23 cellular contexts compared by ENCODE assay signal in genomic region chr12:32737715-32738114, GRCh38. TPM values are rescaled to one million over a fixed set of nuclear protein-coding genes. Genes with fewer than 3 reads are reported as not detected.
DNase-seq lines count a peak whose midpoint lies in the region; ATAC-seq, FAIRE-seq and TF ChIP-seq lines count a peak whose summit lies in the region.
"Had no signal": no experiment of that assay in that cellular context is flagged by ENCODE, and none has a peak within 500 bp of the region (broad histone marks: within the 10 kb centered on the region; RNA-seq: fewer than 3 reads in every experiment).

No MANE protein-coding gene starts in this region.

- TF ChIP-seq RAD21 in GM12878 (IDR thresholded peaks at IDR 0.05; ENCODE audit: insufficient read depth, low read depth, low read length), result no peak

- no peak overlapping the region for H3K4me2 ChIP-seq in GM12878 (ENCODE audit: control insufficient read depth, insufficient read depth)
- H3K4me2 ChIP-seq: BLaER1, KMS-11, PC-9 had no signal

- POLR2A ChIA-PET in GM12878 (lab: Charles Lee), result no interaction called here
- POLR2A ChIA-PET in A673 (lab: Charles Lee; ENCODE audit: low non-redundant PET), result no interaction called here

- H3K36me3 Mint-ChIP-seq in activated naive CD4-positive, alpha-beta T cell treated with anti-CD3 and anti-CD28 coated beads, Interleukin-2, amount 50 U/mL, for 24 hours, result peaks cover 5% of the 10 kb centered on the region
- H3K36me3 Mint-ChIP-seq in activated naive CD4-positive, alpha-beta T cell treated with anti-CD3 and anti-CD28 coated beads for 36 hours (ENCODE audit: low read depth), result peaks cover 22% of the 10 kb centered on the region
- H3K36me3 Mint-ChIP-seq in progenitor cell of endocrine pancreas (ENCODE audit: insufficient read depth), result peaks cover 24% of the 10 kb centered on the region
- H3K36me3 Mint-ChIP-seq: IgD-negative memory B cell had no signal

- TF ChIP-seq POLR2A in GM12878 (IDR thresholded peaks at IDR 0.05; ENCODE audit: low read depth, low read length), result no peak

- H3K27me3 Mint-ChIP-seq in activated naive CD4-positive, alpha-beta T cell treated with anti-CD3 and anti-CD28 coated beads, Interleukin-2, amount 50 U/mL, for 24 hours, result no peaks in the 10 kb centered on the region
- H3K27me3 Mint-ChIP-seq in activated naive CD4-positive, alpha-beta T cell treated with anti-CD3 and anti-CD28 coated beads for 36 hours (ENCODE audit: low read depth), result no peaks in the 10 kb centered on the region
- H3K27me3 Mint-ChIP-seq in progenitor cell of endocrine pancreas, result no peaks in the 10 kb centered on the region
- H3K27me3 Mint-ChIP-seq: CD4-positive, CD25-positive, alpha-beta regulatory T cell; IgD-negative memory B cell had no signal

- ATAC-seq in GM12878, result no peak
- ATAC-seq: Right ventricle myocardium inferior, SK-N-SH treated with all-trans-retinoic acid at 6 μM for 48 hours had no signal

- intact Hi-C loops in activated naive CD4-positive, alpha-beta T cell treated with anti-CD3 and anti-CD28 coated beads for 36 hours (cut with micrococcal nuclease), result no loop called here
- intact Hi-C loops in GM12878 (cut with micrococcal nuclease; ENCODE audit: unreplicated experiment), result no loop called here
- intact Hi-C loops in A673 (cut with micrococcal nuclease; ENCODE audit: unreplicated experiment), result no loop called here

- H2AFZ ChIP-seq in GM12878 (ENCODE audit: control insufficient read depth, low read depth, low read length), result no peak overlapping the region
- H2AFZ ChIP-seq: PC-9 had no signal

- no peaks in the 10 kb centered on the region for H3K9me3 ChIP-seq in GM12878 (replicated peaks; ENCODE audit: control insufficient read depth, insufficient read depth, low read length)
- H3K9me3 ChIP-seq in A673 (ENCODE audit: low read depth, low read length, poor library complexity, severe bottlenecking), result no peaks in the 10 kb centered on the region
- H3K9me3 ChIP-seq: BLaER1, SJCRH30 had no signal

- no peak for TF ChIP-seq EP300 in GM12878 (IDR thresholded peaks at IDR 0.05; ENCODE audit: borderline replicate concordance in 1 of 2, control insufficient read depth in 1 of 2, low read depth in 2 of 2, low read length in 2 of 2)

- no peaks in the 10 kb centered on the region for H3K9me3 Mint-ChIP-seq in activated naive CD4-positive, alpha-beta T cell treated with anti-CD3 and anti-CD28 coated beads, Interleukin-2, amount 50 U/mL, for 24 hours
- H3K9me3 Mint-ChIP-seq in activated naive CD4-positive, alpha-beta T cell treated with anti-CD3 and anti-CD28 coated beads for 36 hours, result no peaks in the 10 kb centered on the region
- H3K9me3 Mint-ChIP-seq in progenitor cell of endocrine pancreas (ENCODE audit: low read depth), result no peaks in the 10 kb centered on the region
- H3K9me3 Mint-ChIP-seq: CD4-positive, CD25-positive, alpha-beta regulatory T cell; IgD-negative memory B cell had no signal

- in situ Hi-C loops in GM12878 (cut with MboI), result no loop called here

- no peak overlapping the region for H3K9ac ChIP-seq in GM12878 (ENCODE audit: control insufficient read depth, insufficient read depth, low read length)
- H3K9ac ChIP-seq: BLaER1, KMS-11 had no signal

- H3K36me3 ChIP-seq in GM12878 (ENCODE audit: control insufficient read depth in 2 of 2, insufficient read depth in 2 of 2, low read length in 1 of 2) (peaks cover 0 to 25% of the 10 kb centered on the region in 2 experiments), A673 (ENCODE audit: insufficient read depth, low read length, poor library complexity, severe bottlenecking) (peaks cover 85% of the 10 kb centered on the region)

- H3K4me1 ChIP-seq in GM12878 (ENCODE audit: control insufficient read depth, insufficient read depth, low read length) (no peaks in the 10 kb centered on the region), A673 (ENCODE audit: insufficient read depth, low read length, poor library complexity, severe bottlenecking) (no peaks in the 10 kb centered on the region)
- H3K4me1 ChIP-seq: BLaER1, SJCRH30 had no signal

- H3K4me3 ChIP-seq in GM12878, result no peak overlapping the region
- H3K4me3 ChIP-seq in A673 (ENCODE audit: low read depth, low read length, poor library complexity, severe bottlenecking), result no peak overlapping the region
- H3K4me3 ChIP-seq: BLaER1, PC-9, SJCRH30 had no signal

- 100% methylated on average over 2 of the region's 2 CpGs for WGBS in GM12878 (ENCODE audit: insufficient coverage, insufficient replicate concordance, low lambda C conversion rate, missing lambda C conversion rate)

- no peak overlapping the region for H3K4me3 Mint-ChIP-seq in activated naive CD4-positive, alpha-beta T cell treated with anti-CD3 and anti-CD28 coated beads, Interleukin-2, amount 50 U/mL, for 24 hours
- H3K4me3 Mint-ChIP-seq in activated naive CD4-positive, alpha-beta T cell treated with anti-CD3 and anti-CD28 coated beads for 36 hours, result no peak overlapping the region
- no peak overlapping the region for H3K4me3 Mint-ChIP-seq in progenitor cell of endocrine pancreas (ENCODE audit: low read depth)
- H3K4me3 Mint-ChIP-seq: CD4-positive, CD25-positive, alpha-beta regulatory T cell; IgD-negative memory B cell had no signal

- RAD21 ChIA-PET in GM12878 (lab: Charles Lee; ENCODE audit: unreplicated experiment), result no interaction called here

- no peaks in the 10 kb centered on the region for H3K79me2 ChIP-seq in GM12878 (ENCODE audit: control insufficient read depth, insufficient read depth, low read length)

- SMC1A ChIA-PET in GM12878 (lab: Charles Lee; ENCODE audit: uncharacterized antibody, unreplicated experiment), result interaction anchor here (0.8 to 1.8 kb wide), 3 partner anchors 15 to 281 kb away, joined by 3 to 4 read pairs (median 3); no protein-coding TSS in a partner anchor

- H4K20me1 ChIP-seq in GM12878 (ENCODE audit: control insufficient read depth, insufficient read depth), result no peaks in the 10 kb centered on the region

- H3K27ac Mint-ChIP-seq in activated naive CD4-positive, alpha-beta T cell treated with anti-CD3 and anti-CD28 coated beads, Interleukin-2, amount 50 U/mL, for 24 hours, result peak overlapping the region; percentile 14
- H3K27ac Mint-ChIP-seq in activated naive CD4-positive, alpha-beta T cell treated with anti-CD3 and anti-CD28 coated beads for 36 hours, result no peak overlapping the region
- H3K27ac Mint-ChIP-seq in progenitor cell of endocrine pancreas, result peak overlapping the region; percentile 55
- H3K27ac Mint-ChIP-seq: IgD-negative memory B cell had no signal

- TSS peak; percentile 10 for BruUV-seq in GM12878 (replicated peaks; lab: Mats Ljungman, UMichigan)
- no TSS peak for BruUV-seq in A673 (replicated peaks; lab: Mats Ljungman, UMichigan)

- H3K27me3 ChIP-seq in GM12878 (replicated peaks in 1 of 2; ENCODE audit: control insufficient read depth in 2 of 2, insufficient read depth in 2 of 2, low read length in 1 of 2) (no peaks in the 10 kb centered on the region), A673 (replicated peaks; ENCODE audit: insufficient read depth, low read depth, low read length, poor library complexity) (no peaks in the 10 kb centered on the region)
- H3K27me3 ChIP-seq: BLaER1, SJCRH30 had no signal

- H3K4me1 Mint-ChIP-seq in activated naive CD4-positive, alpha-beta T cell treated with anti-CD3 and anti-CD28 coated beads, Interleukin-2, amount 50 U/mL, for 24 hours, result peaks cover 15% of the 10 kb centered on the region
- H3K4me1 Mint-ChIP-seq in activated naive CD4-positive, alpha-beta T cell treated with anti-CD3 and anti-CD28 coated beads for 36 hours (ENCODE audit: low read depth), result peaks cover 2% of the 10 kb centered on the region
- peaks cover 3% of the 10 kb centered on the region for H3K4me1 Mint-ChIP-seq in progenitor cell of endocrine pancreas (ENCODE audit: low read depth)

- no peak for TF ChIP-seq CTCF in GM12878 (IDR thresholded peaks at IDR 0.05 in 2 of 3, conservative IDR thresholded peaks at IDR 0.05 in 1 of 3; ENCODE audit: control insufficient read depth in 2 of 3, extremely low read depth in 1 of 3, insufficient read depth in 1 of 3, low read depth in 3 of 3, low read length in 3 of 3)
- no peak for TF ChIP-seq CTCF in progenitor cell of endocrine pancreas (IDR thresholded peaks at IDR 0.05; ENCODE audit: unreplicated experiment)
- TF ChIP-seq CTCF in A673 (conservative IDR thresholded peaks at IDR 0.05; ENCODE audit: low read depth, low read length), result no peak

- DNase-seq in activated naive CD4-positive, alpha-beta T cell treated with anti-CD3 and anti-CD28 coated beads for 36 hours, result no peak
- peak; percentile 41 for DNase-seq in D341Med (ENCODE audit: low spot score)
- no peak for DNase-seq in GM12878 (ENCODE audit: low read depth, low spot score)
- no peak for DNase-seq in progenitor cell of endocrine pancreas (ENCODE audit: low spot score, unreplicated experiment)
- DNase-seq in NCI-H1092 treated with DMSO at 0.1 percent for 48 hours (lab: John Stamatoyannopoulos, UW), result no peak
- DNase-seq in A673 (ENCODE audit: low spot score), result no peak
- DNase-seq: CD4-positive, CD25-positive, alpha-beta regulatory T cell; DMS53; NCI-H1092; NCI-H146; NCI-H1930; NCI-H446; NCI-H524 treated with DMSO at 0.1 percent for 48 hours; NCI-H774; PC-9; SJCRH30 had no signal

- CTCF ChIA-PET in activated naive CD4-positive, alpha-beta T cell treated with anti-CD3 and anti-CD28 coated beads for 36 hours (lab: Charles Lee), result no interaction called here
- CTCF ChIA-PET in GM12878 (lab: Yijun Ruan, JAX) (interaction anchor here (1.4 kb wide), 1 partner anchor 18 kb away, joined by 9 read pairs; the partner anchor contains the start of gene YARS2), A673 (lab: Charles Lee) (no interaction called here)

- no peak for FAIRE-seq in GM12878 (lab: Jason Lieb, UNC)

- H3K27ac ChIP-seq in GM12878 (ENCODE audit: control insufficient read depth, insufficient read depth) (no peak overlapping the region), A673 (ENCODE audit: low read depth, low read length, poor library complexity, severe bottlenecking) (no peak overlapping the region)
- H3K27ac ChIP-seq: BLaER1, HL-60, KMS-11, PC-9, SJCRH30 had no signal

RNA-seq across cellular contexts. Expression of gene YARS2, which starts 18.0 kb away (rescaled TPM):
- total RNA-seq in activated naive CD4-positive, alpha-beta T cell treated with anti-CD3 and anti-CD28 coated beads for 36 hours, result 10 to 100 TPM; 20.1 to 24.8 TPM
- total RNA-seq in GM12878 (2013; cell fraction: nucleolus; rRNA removed), result 36.2 and 38.9 TPM in 2 replicates
- total RNA-seq in GM12878 (2014; rRNA removed), result 29.6 and 33.9 TPM in 2 replicates
- total RNA-seq in GM12878 (2014; rRNA removed; fragmentation: Illumina TruSeq; extraction: Trizol), result 28.0 and 31.3 TPM in 2 replicates
- 20.2 and 20.9 TPM in 2 replicates for total RNA-seq in GM12878 (2021)
- 9.0 TPM for polyA plus RNA-seq in GM12878 (2011; ENCODE audit: low read depth)
- 29.4 and 46.4 TPM in 2 replicates for polyA plus RNA-seq in GM12878 (2011; rRNA removed)
- 18.4 and 25.6 TPM in 2 replicates for polyA plus RNA-seq in GM12878 (2011; cell fraction: cytosol; rRNA removed)
- polyA plus RNA-seq in GM12878 (2011; cell fraction: nucleus; rRNA removed), result 21.5 and 21.8 TPM in 2 replicates
- polyA plus RNA-seq in GM12878 (2012), result 15.2 TPM in 2 replicates
- 22.1 and 24.8 TPM in 2 replicates for polyA plus RNA-seq in GM12878 (2014; fragmentation: Illumina TruSeq; extraction: Trizol)
- 10 to 100 TPM; 13.4 to 20.0 TPM for polyA plus RNA-seq in GM12878 (2014; fragmentation: Nextera tagmentation; extraction: Ambion mirVana)
- polyA plus RNA-seq in GM12878 (2014; rRNA removed), result 27.5 and 29.7 TPM in 2 replicates
- 10 to 100 TPM; 41.6 to 46.7 TPM for polyA plus RNA-seq in GM12878 (2016; fragmentation: Nextera tagmentation; extraction: Ambion mirVana)
- polyA minus RNA-seq in GM12878 (2011; rRNA and poly(A)+ RNA removed), result 14.9 and 19.2 TPM in 2 replicates
- 10.1 and 11.0 TPM in 2 replicates for polyA minus RNA-seq in GM12878 (2011; cell fraction: cytosol; rRNA and poly(A)+ RNA removed)
- 18.5 and 36.4 TPM in 2 replicates for polyA minus RNA-seq in GM12878 (2011; cell fraction: nucleus; rRNA and poly(A)+ RNA removed)
- total RNA-seq in progenitor cell of endocrine pancreas, result 40.5 and 48.3 TPM in 2 replicates
- total RNA-seq in A673 (2021), result 29.1 and 29.4 TPM in 2 replicates

RNA-seq across cellular contexts. Expression of gene DNM1L, which starts 58.6 kb away (rescaled TPM):
- 10 to 100 TPM; 54.4 to 61.5 TPM for total RNA-seq in activated naive CD4-positive, alpha-beta T cell treated with anti-CD3 and anti-CD28 coated beads for 36 hours
- total RNA-seq in GM12878 (2013; cell fraction: nucleolus; rRNA removed), result 708 and 711 TPM in 2 replicates
- total RNA-seq in GM12878 (2014; rRNA removed) (65.2 and 76.6 TPM in 2 replicates), GM12878 (2014; rRNA removed; fragmentation: Illumina TruSeq; extraction: Trizol) (84.5 and 87.8 TPM in 2 replicates), GM12878 (2021) (63.2 and 64.6 TPM in 2 replicates), progenitor cell of endocrine pancreas (150 and 151 TPM in 2 replicates), A673 (2021) (102 and 121 TPM in 2 replicates)
- 39.3 TPM for polyA plus RNA-seq in GM12878 (2011; ENCODE audit: low read depth)
- polyA plus RNA-seq in GM12878 (2011; rRNA removed) (201 and 337 TPM in 2 replicates), GM12878 (2014; fragmentation: Illumina TruSeq; extraction: Trizol) (75.5 and 92.0 TPM in 2 replicates), GM12878 (2014; fragmentation: Nextera tagmentation; extraction: Ambion mirVana) (10 to 100 TPM; 23.1 to 29.3 TPM), GM12878 (2014; rRNA removed) (51.5 and 61.3 TPM in 2 replicates), GM12878 (2016; fragmentation: Nextera tagmentation; extraction: Ambion mirVana) (10 to 100 TPM; 57.6 to 64.7 TPM)
- 87.0 and 116 TPM in 2 replicates for polyA plus RNA-seq in GM12878 (2011; cell fraction: cytosol; rRNA removed)
- 234 and 366 TPM in 2 replicates for polyA plus RNA-seq in GM12878 (2011; cell fraction: nucleus; rRNA removed)
- polyA plus RNA-seq in GM12878 (2012), result 60.5 and 79.0 TPM in 2 replicates
- polyA minus RNA-seq in GM12878 (2011; rRNA and poly(A)+ RNA removed), result 162 and 255 TPM in 2 replicates
- polyA minus RNA-seq in GM12878 (2011; cell fraction: cytosol; rRNA and poly(A)+ RNA removed), result 60.6 and 67.1 TPM in 2 replicates
- 159 and 161 TPM in 2 replicates for polyA minus RNA-seq in GM12878 (2011; cell fraction: nucleus; rRNA and poly(A)+ RNA removed)
